In genomic region chr1:34761776-34762307, GRCh38 we compare ENCODE assay signal across 24 cellular contexts. TPM values are rescaled to one million over a fixed set of nuclear protein-coding genes. Genes with fewer than 3 reads are reported as not detected.
DNase-seq lines count a peak whose midpoint lies in the region; ATAC-seq, FAIRE-seq and TF ChIP-seq lines count a peak whose summit lies in the region.
"Had no signal": no experiment of that assay in that cellular context is flagged by ENCODE, and none has a peak within 500 bp of the region (broad histone marks: within the 10 kb centered on the region; RNA-seq: fewer than 3 reads in every experiment).

No MANE protein-coding gene starts in this region.

- CTCF ChIA-PET in RWPE1 (lab: Yijun Ruan, JAX): no interaction called here

- H3K4me2 ChIP-seq in keratinocyte (ENCODE audit: control insufficient read depth, extremely low read depth, insufficient read depth, low read depth, low read length): peak overlapping the region; percentile 75
- H3K4me2 ChIP-seq in osteoblast (ENCODE audit: insufficient read depth, low read length): no peak overlapping the region

- no peaks in the 10 kb centered on the region for H3K9me3 Mint-ChIP-seq in activated naive CD8-positive, alpha-beta T cell (ENCODE audit: low read depth)
- H3K9me3 Mint-ChIP-seq in activated naive CD8-positive, alpha-beta T cell treated with anti-CD3 and anti-CD28 coated beads, Interleukin-2, amount 50 U/mL, for 24 hours: no peaks in the 10 kb centered on the region
- H3K9me3 Mint-ChIP-seq: CD4-positive, alpha-beta T cell had no signal

- H2AFZ ChIP-seq in keratinocyte (ENCODE audit: control insufficient read depth, low read length) (no peak overlapping the region), osteoblast (ENCODE audit: low read length) (no peak overlapping the region)
- H2AFZ ChIP-seq: GM23248 had no signal

- TF ChIP-seq CTCF in RWPE1 (conservative IDR thresholded peaks at IDR 0.05; ENCODE audit: low read depth) (no peak), keratinocyte (optimal IDR thresholded peaks at IDR 0.05 in 1 of 3, IDR thresholded peaks at IDR 0.05 in 1 of 3, conservative IDR thresholded peaks at IDR 0.05 in 1 of 3; ENCODE audit: extremely low read depth in 1 of 3, insufficient read depth in 2 of 3, low read length in 3 of 3) (no peak), osteoblast (IDR thresholded peaks at IDR 0.05; ENCODE audit: extremely low read depth, low read depth, low read length) (no peak)

- H3K27me3 ChIP-seq in keratinocyte (ENCODE audit: control insufficient read depth, extremely low read depth, insufficient read depth, low read length): no peaks in the 10 kb centered on the region
- H3K27me3 ChIP-seq in osteoblast (ENCODE audit: insufficient read depth, low read length): peaks cover 4% of the 10 kb centered on the region
- H3K27me3 ChIP-seq in effector memory CD4-positive, alpha-beta T cell (replicated peaks; ENCODE audit: control insufficient read depth, insufficient read depth, low read length, poor library complexity, severe bottlenecking): no peaks in the 10 kb centered on the region

- H3K4me3 ChIP-seq in keratinocyte (ENCODE audit: control insufficient read depth in 2 of 3, extremely low read depth in 1 of 3, insufficient read depth in 2 of 3, low read depth in 1 of 3, low read length in 3 of 3) (peak overlapping the region in 1 of 3 experiments; percentile 18), osteoblast (ENCODE audit: insufficient read depth, low read length) (no peak overlapping the region)
- H3K4me3 ChIP-seq in effector memory CD4-positive, alpha-beta T cell (ENCODE audit: insufficient read depth, low read depth, low read length, poor library complexity, severe bottlenecking): no peak overlapping the region
- H3K4me3 ChIP-seq: A549, GM23248 had no signal

- H4K20me1 ChIP-seq in keratinocyte (ENCODE audit: control insufficient read depth, extremely low read depth, insufficient read depth, low read length): no peaks in the 10 kb centered on the region
- H4K20me1 ChIP-seq in osteoblast (ENCODE audit: insufficient read depth, low read length): no peaks in the 10 kb centered on the region

- H3K36me3 Mint-ChIP-seq in activated naive CD8-positive, alpha-beta T cell: no peaks in the 10 kb centered on the region
- no peaks in the 10 kb centered on the region for H3K36me3 Mint-ChIP-seq in activated naive CD8-positive, alpha-beta T cell treated with anti-CD3 and anti-CD28 coated beads, Interleukin-2, amount 50 U/mL, for 24 hours (ENCODE audit: low read depth)

- no peaks in the 10 kb centered on the region for H3K4me1 Mint-ChIP-seq in activated naive CD8-positive, alpha-beta T cell (ENCODE audit: low read depth)
- H3K4me1 Mint-ChIP-seq in activated naive CD8-positive, alpha-beta T cell treated with anti-CD3 and anti-CD28 coated beads, Interleukin-2, amount 50 U/mL, for 24 hours: no peaks in the 10 kb centered on the region

- H3K27ac ChIP-seq in RWPE1 (peak overlapping the region; percentile 89), keratinocyte (ENCODE audit: control insufficient read depth, insufficient read depth, low read length) (peak overlapping the region; percentile 83), osteoblast (ENCODE audit: low read depth, low read length) (no peak overlapping the region)
- no peak overlapping the region for H3K27ac ChIP-seq in effector memory CD4-positive, alpha-beta T cell (ENCODE audit: insufficient read depth, low read length, poor library complexity, severe bottlenecking)
- H3K27ac ChIP-seq: 22Rv1, C4-2B, GM23248, HL-60 had no signal

- H3K27ac Mint-ChIP-seq in activated naive CD8-positive, alpha-beta T cell: peak overlapping the region; percentile 22
- H3K27ac Mint-ChIP-seq in activated naive CD8-positive, alpha-beta T cell treated with anti-CD3 and anti-CD28 coated beads, Interleukin-2, amount 50 U/mL, for 24 hours: no peak overlapping the region
- H3K27ac Mint-ChIP-seq: CD4-positive, alpha-beta T cell had no signal

- no peak overlapping the region for H3K4me3 Mint-ChIP-seq in activated naive CD8-positive, alpha-beta T cell
- no peak overlapping the region for H3K4me3 Mint-ChIP-seq in activated naive CD8-positive, alpha-beta T cell treated with anti-CD3 and anti-CD28 coated beads, Interleukin-2, amount 50 U/mL, for 24 hours
- H3K4me3 Mint-ChIP-seq: CD4-positive, alpha-beta T cell had no signal

- no peak overlapping the region for H3K9ac ChIP-seq in keratinocyte (ENCODE audit: control insufficient read depth, extremely low read depth, insufficient read depth, low read length)
- H3K9ac ChIP-seq: GM23248 had no signal

- POLR2A ChIA-PET in RWPE1 (lab: Yijun Ruan, JAX; ENCODE audit: low non-redundant PET): no interaction called here

- ATAC-seq in activated naive CD8-positive, alpha-beta T cell treated with anti-CD3 and anti-CD28 coated beads, Interleukin-2, amount 50 U/mL, for 24 hours: no peak
- no peak for ATAC-seq in HG03039 (IDR thresholded peaks at IDR 0.05; ENCODE audit: unreplicated experiment)

- no peaks in the 10 kb centered on the region for H3K9me3 ChIP-seq in keratinocyte (ENCODE audit: control insufficient read depth, low read depth, low read length)
- H3K9me3 ChIP-seq in osteoblast (ENCODE audit: low read depth, low read length): no peaks in the 10 kb centered on the region
- no peaks in the 10 kb centered on the region for H3K9me3 ChIP-seq in effector memory CD4-positive, alpha-beta T cell (ENCODE audit: control insufficient read depth, low read length)
- H3K9me3 ChIP-seq: A549, Caco-2 had no signal

- H3K27me3 Mint-ChIP-seq in activated naive CD8-positive, alpha-beta T cell: peaks cover 8% of the 10 kb centered on the region
- no peaks in the 10 kb centered on the region for H3K27me3 Mint-ChIP-seq in activated naive CD8-positive, alpha-beta T cell treated with anti-CD3 and anti-CD28 coated beads, Interleukin-2, amount 50 U/mL, for 24 hours

- DNase-seq in activated naive CD8-positive, alpha-beta T cell treated with anti-CD3 and anti-CD28 coated beads, Interleukin-2, amount 50 U/mL, for 24 hours: no peak
- DNase-seq in RWPE1 (ENCODE audit: low spot score) (no peak), keratinocyte (ENCODE audit: low read depth, low spot score) (no peak), osteoblast (ENCODE audit: insufficient read length, low spot score, missing footprints) (peak; percentile 34), GF-D8 (lab: John Stamatoyannopoulos, UW) (no peak)
- DNase-seq in effector memory CD4-positive, alpha-beta T cell: no peak
- DNase-seq: AML-193; Caco-2; CD4-positive, alpha-beta T cell; DMS153; DMS79; GDM1; GM23248 had no signal

- H3K36me3 ChIP-seq in keratinocyte (ENCODE audit: control insufficient read depth in 2 of 2, extremely low read depth in 1 of 2, insufficient read depth in 2 of 2, low read length in 2 of 2) (peaks cover 15 to 38% of the 10 kb centered on the region in 2 experiments), osteoblast (ENCODE audit: insufficient read depth, low read length) (no peaks in the 10 kb centered on the region)
- H3K36me3 ChIP-seq in effector memory CD4-positive, alpha-beta T cell (ENCODE audit: control insufficient read depth, insufficient read depth, low read length): no peaks in the 10 kb centered on the region

- FAIRE-seq in keratinocyte (lab: Jason Lieb, UNC): no peak
- FAIRE-seq: A549, D721Med, H54 had no signal

- H3K9me1 ChIP-seq in keratinocyte (ENCODE audit: control insufficient read depth, extremely low read depth, insufficient read depth, low read length): no peaks in the 10 kb centered on the region

- dilution Hi-C loops in keratinocyte (cut with MboI; ENCODE audit: extremely low pct_ligation_motif_present, low sequenced_read_pairs): no loop called here

- H3K4me1 ChIP-seq in keratinocyte (ENCODE audit: control insufficient read depth, extremely low read depth, insufficient read depth, low read length) (peaks cover 77% of the 10 kb centered on the region), osteoblast (ENCODE audit: insufficient read depth, low read length) (peaks cover 8% of the 10 kb centered on the region)
- H3K4me1 ChIP-seq in effector memory CD4-positive, alpha-beta T cell (ENCODE audit: control insufficient read depth, insufficient read depth, low read length, poor library complexity, severe bottlenecking): no peaks in the 10 kb centered on the region

- H3K79me2 ChIP-seq in keratinocyte (ENCODE audit: control insufficient read depth, insufficient read depth, low read length): peaks cover 50% of the 10 kb centered on the region
- H3K79me2 ChIP-seq in osteoblast (ENCODE audit: insufficient read depth, low read length): no peaks in the 10 kb centered on the region

RNA-seq across cellular contexts. Expression of gene GJB4, which starts 2.3 kb away (rescaled TPM):
- 18.1 to 27.2 TPM (median 25.4 TPM) in 3 replicates for polyA plus RNA-seq in keratinocyte
- polyA plus RNA-seq in keratinocyte (2011; ENCODE audit: low read depth): 6.6 TPM
- polyA plus RNA-seq in keratinocyte (2011; cell fraction: cytosol; rRNA removed): 11.9 and 13.7 TPM in 2 replicates
- polyA plus RNA-seq in keratinocyte (2011; cell fraction: nucleus; rRNA removed): 34.7 and 41.3 TPM in 2 replicates
- 17.8 and 33.7 TPM in 2 replicates for polyA plus RNA-seq in keratinocyte (2012; ENCODE audit: low replicate concordance)
- polyA minus RNA-seq in keratinocyte: 34.8 to 46.1 TPM (median 37.2 TPM) in 3 replicates
- 26.5 TPM for polyA minus RNA-seq in keratinocyte (2011; cell fraction: cytosol; rRNA and poly(A)+ RNA removed)
- 27.1 and 35.7 TPM in 2 replicates for polyA minus RNA-seq in keratinocyte (2011; cell fraction: nucleus; rRNA and poly(A)+ RNA removed)
- total RNA-seq in osteoblast: not detected in 2 replicates
- total RNA-seq: Caco-2; CD4-positive, alpha-beta T cell; GM23248; HT1080 had no signal
- polyA plus RNA-seq: A549, BJ, GM23248 had no signal

RNA-seq across cellular contexts. Expression of gene GJB5, which starts 7.0 kb away (rescaled TPM):
- 169 to 244 TPM (median 235 TPM) in 3 replicates for polyA plus RNA-seq in keratinocyte
- polyA plus RNA-seq in keratinocyte (2011; ENCODE audit: low read depth): 16.9 TPM
- polyA plus RNA-seq in keratinocyte (2011; cell fraction: cytosol; rRNA removed): 184 and 225 TPM in 2 replicates
- 188 and 240 TPM in 2 replicates for polyA plus RNA-seq in keratinocyte (2011; cell fraction: nucleus; rRNA removed)
- polyA plus RNA-seq in keratinocyte (2012; ENCODE audit: low replicate concordance): 127 and 143 TPM in 2 replicates
- 168 to 267 TPM (median 240 TPM) in 3 replicates for polyA minus RNA-seq in keratinocyte
- 121 TPM for polyA minus RNA-seq in keratinocyte (2011; cell fraction: cytosol; rRNA and poly(A)+ RNA removed)
- polyA minus RNA-seq in keratinocyte (2011; cell fraction: nucleus; rRNA and poly(A)+ RNA removed): 61.0 and 79.7 TPM in 2 replicates
- not detected in 2 replicates for total RNA-seq in osteoblast
- total RNA-seq: Caco-2; CD4-positive, alpha-beta T cell; Daoy; GM23248; HT1080 had no signal
- polyA plus RNA-seq: BJ had no signal

RNA-seq across cellular contexts. Expression of gene GJB3, which starts 19.2 kb away (rescaled TPM):
- polyA plus RNA-seq in keratinocyte: 133 to 176 TPM (median 163 TPM) in 3 replicates
- polyA plus RNA-seq in keratinocyte (2011; ENCODE audit: low read depth): 134 TPM
- 117 and 171 TPM in 2 replicates for polyA plus RNA-seq in keratinocyte (2011; cell fraction: cytosol; rRNA removed)
- 99.3 and 146 TPM in 2 replicates for polyA plus RNA-seq in keratinocyte (2011; cell fraction: nucleus; rRNA removed)
- 162 and 186 TPM in 2 replicates for polyA plus RNA-seq in keratinocyte (2012; ENCODE audit: low replicate concordance)
- polyA minus RNA-seq in keratinocyte: 148 to 240 TPM (median 157 TPM) in 3 replicates
- 182 TPM for polyA minus RNA-seq in keratinocyte (2011; cell fraction: cytosol; rRNA and poly(A)+ RNA removed)
- polyA minus RNA-seq in keratinocyte (2011; cell fraction: nucleus; rRNA and poly(A)+ RNA removed): 86.3 and 93.4 TPM in 2 replicates
- total RNA-seq in osteoblast: not detected in 2 replicates
- total RNA-seq: CD4-positive, alpha-beta T cell; Daoy; HT1080 had no signal
- polyA plus RNA-seq: BJ, GM23248 had no signal

RNA-seq across cellular contexts. Expression of gene GJA4, which starts 31.0 kb away (rescaled TPM):
- 0.10 to 0.22 TPM in 2 of 3 replicates, not detected in the other for polyA plus RNA-seq in keratinocyte
- not detected for polyA plus RNA-seq in keratinocyte (2011; ENCODE audit: low read depth)
- 0.06 TPM in 1 of 2 replicates, not detected in the other for polyA plus RNA-seq in keratinocyte (2011; cell fraction: cytosol; rRNA removed)
- polyA plus RNA-seq in keratinocyte (2011; cell fraction: nucleus; rRNA removed): 0.11 TPM in 1 of 2 replicates, not detected in the other
- 0.10 and 0.41 TPM in 2 replicates for polyA plus RNA-seq in keratinocyte (2012; ENCODE audit: low replicate concordance)
- 0.52 TPM in 1 of 3 replicates, not detected in the others for polyA minus RNA-seq in keratinocyte
- polyA minus RNA-seq in keratinocyte (2011; cell fraction: cytosol; rRNA and poly(A)+ RNA removed): not detected
- not detected in 2 replicates for polyA minus RNA-seq in keratinocyte (2011; cell fraction: nucleus; rRNA and poly(A)+ RNA removed)
- total RNA-seq in osteoblast: not detected in 2 replicates
- total RNA-seq: Caco-2; CD4-positive, alpha-beta T cell; Daoy; GM23248; HT1080 had no signal
- polyA plus RNA-seq: A549, BJ, GM23248 had no signal

Comparison
In these comparisons a context has a peak if more than half of its experiments do, and no peak if none do; other contexts are left out.
1. H3K27ac ChIP-seq: peak in RWPE1 (single experiment) and keratinocyte (single experiment); none in osteoblast (single experiment) and effector memory CD4-positive, alpha-beta T cell (single experiment).